In genomic region chr2:187158452-187158851, GRCh38 we compare ENCODE assay signal across 23 cellular contexts.
"Had no signal": no experiment of that assay in that cellular context is flagged by ENCODE, and none has a peak within 500 bp of the region (broad histone marks: within the 10 kb centered on the region; RNA-seq: fewer than 3 reads in every experiment).

No MANE protein-coding gene starts in this region.

- H3K27ac Mint-ChIP-seq: activated CD4-positive, alpha-beta memory T cell treated with anti-CD3 and anti-CD28 coated beads, Interleukin-2, amount 10 ng/mL, durations not matched to agents 7 days and 5 days; activated CD4-positive, alpha-beta T cell treated with anti-CD3 and anti-CD28 coated beads for 36 hours; activated naive CD4-positive, alpha-beta T cell treated with anti-CD3 and anti-CD28 coated beads for 36 hours; activated naive CD8-positive, alpha-beta T cell; activated T-helper 17 cell treated with anti-CD3 and anti-CD28 coated beads, Interleukin-2, amount 50 U/mL, for 72 hours; brain had no signal

- DNase-seq: activated CD4-positive, alpha-beta memory T cell treated with anti-CD3 and anti-CD28 coated beads, Interleukin-2, amount 10 ng/mL, durations not matched to agents 7 days and 5 days; activated CD4-positive, alpha-beta T cell treated with anti-CD3 and anti-CD28 coated beads for 36 hours; activated CD4-positive, alpha-beta T cell treated with anti-CD3 and anti-CD28 coated beads, Interleukin-2, amount 50 U/mL, for 1 hour; activated gamma-delta T cell; activated naive CD4-positive, alpha-beta T cell treated with anti-CD3 and anti-CD28 coated beads for 36 hours; activated T-cell treated with anti-CD3 and anti-CD28 coated beads for 4 hours; activated T-cell treated with anti-CD3 and anti-CD28 coated beads, Interleukin-2, amount 50 U/mL, for 48 hours; amygdala; KG1; NCI-H1048; NCI-H146; NCI-H187 treated with DMSO at 0.1 percent for 48 hours; NCI-H2081 treated with DMSO at 0.1 percent for 48 hours; NCI-H2171 treated with DMSO at 0.1 percent for 48 hours; NCI-H226; NCI-H510A; PC-3; SIG-M5; T-helper 1 cell had no signal

- H3K36me3 Mint-ChIP-seq: activated naive CD8-positive, alpha-beta T cell; brain had no signal

- ATAC-seq: activated CD4-positive, alpha-beta T cell treated with anti-CD3 and anti-CD28 coated beads for 36 hours; activated T-helper 17 cell treated with anti-CD3 and anti-CD28 coated beads, Interleukin-2, amount 50 U/mL, for 72 hours; PC-3 had no signal

- H3K27ac ChIP-seq: VCaP had no signal

- H3K4me1 Mint-ChIP-seq: activated CD4-positive, alpha-beta memory T cell treated with anti-CD3 and anti-CD28 coated beads, Interleukin-2, amount 10 ng/mL, durations not matched to agents 7 days and 5 days; activated CD4-positive, alpha-beta T cell treated with anti-CD3 and anti-CD28 coated beads for 36 hours; activated T-helper 17 cell treated with anti-CD3 and anti-CD28 coated beads, Interleukin-2, amount 50 U/mL, for 72 hours; brain had no signal

- H3K27me3 Mint-ChIP-seq: activated CD4-positive, alpha-beta memory T cell treated with anti-CD3 and anti-CD28 coated beads, Interleukin-2, amount 10 ng/mL, durations not matched to agents 7 days and 5 days; activated CD4-positive, alpha-beta T cell treated with anti-CD3 and anti-CD28 coated beads for 36 hours; activated naive CD8-positive, alpha-beta T cell; activated T-helper 17 cell treated with anti-CD3 and anti-CD28 coated beads, Interleukin-2, amount 50 U/mL, for 72 hours; brain had no signal

- H3K4me3 Mint-ChIP-seq: activated CD4-positive, alpha-beta memory T cell treated with anti-CD3 and anti-CD28 coated beads, Interleukin-2, amount 10 ng/mL, durations not matched to agents 7 days and 5 days; activated CD4-positive, alpha-beta T cell treated with anti-CD3 and anti-CD28 coated beads for 36 hours; activated naive CD4-positive, alpha-beta T cell treated with anti-CD3 and anti-CD28 coated beads for 36 hours; activated naive CD8-positive, alpha-beta T cell; activated T-helper 17 cell treated with anti-CD3 and anti-CD28 coated beads, Interleukin-2, amount 50 U/mL, for 72 hours; brain had no signal
